In genomic region chr2:64987963-64988419, GRCh38 we compare ENCODE assay signal across 8 cellular contexts. TPM values are rescaled to one million over a fixed set of nuclear protein-coding genes. Genes with fewer than 3 reads are reported as not detected.
DNase-seq lines count a peak whose midpoint lies in the region; ATAC-seq and TF ChIP-seq lines count a peak whose summit lies in the region.

No MANE protein-coding gene starts in this region.

- H3K36me3 ChIP-seq in HEK293 (ENCODE audit: control insufficient read depth in 2 of 2, insufficient read depth in 1 of 2, low read length in 2 of 2) (no peaks in the 10 kb centered on the region), iPS DF 6.9 (ENCODE audit: control insufficient read depth, insufficient read depth, low read length) (no peaks in the 10 kb centered on the region)

- intact Hi-C loops in sciatic nerve (cut with DNase I), result no loop called here

- no peak for ATAC-seq in activated naive CD4-positive, alpha-beta T cell treated with anti-CD3 and anti-CD28 coated beads, Interleukin-2, amount 50 U/mL, for 72 hours
- no peak for ATAC-seq in stimulated activated naive B cell treated with anti-CD40 and anti-IgM and Interleukin-4, amounts not matched to agents 10 μg/mL and 1 μg/mL and 100 μg/mL, for 72 hours (replicated peaks)
- ATAC-seq in sciatic nerve, result no peak

- peak overlapping the region; percentile 79 for H3K4me3 ChIP-seq in AG10803 (ENCODE audit: low read length)
- H3K4me3 ChIP-seq in HEK293 (ENCODE audit: low read depth, low read length), result peak overlapping the region; percentile 67
- peak overlapping the region; percentile 62; the same call in 1 of the 2 replicates for H3K4me3 ChIP-seq in iPS DF 6.9 (ENCODE audit: low read length)

- H3K4me1 ChIP-seq in HEK293 (ENCODE audit: control insufficient read depth, insufficient read depth, low read length), result peaks cover 3% of the 10 kb centered on the region; the same call in 1 of the 2 replicates
- no peaks in the 10 kb centered on the region for H3K4me1 ChIP-seq in iPS DF 6.9 (ENCODE audit: control insufficient read depth, insufficient read depth, low read length)

- H3K4me1 Mint-ChIP-seq in stimulated activated naive B cell treated with anti-CD40 and anti-IgM and Interleukin-4, amounts not matched to agents 10 μg/mL and 1 μg/mL and 100 μg/mL, for 72 hours, result peaks cover 41 to 65% of the 10 kb centered on the region in 2 donors

- no peak for TF ChIP-seq POLR2A in erythroblast (IDR thresholded peaks at IDR 0.05; ENCODE audit: low read length)

- POLR2A ChIA-PET in HEK293 (lab: Yijun Ruan, JAX), result interaction anchor here (0.6 to 1.7 kb wide), 9 partner anchors 8 to 334 kb away, joined by 3 to 13 read pairs (median 6); partner anchors contain the start of genes CEP68, RAB1A and SERTAD2

- peak overlapping the region; percentile 3 to 93 for H3K27ac Mint-ChIP-seq in activated naive CD4-positive, alpha-beta T cell treated with anti-CD3 and anti-CD28 coated beads, Interleukin-2, amount 50 U/mL, for 72 hours
- peak overlapping the region; percentile 93 for H3K27ac Mint-ChIP-seq in stimulated activated naive B cell treated with anti-CD40 and anti-IgM and Interleukin-4, amounts not matched to agents 10 μg/mL and 1 μg/mL and 100 μg/mL, for 72 hours

- no peaks in the 10 kb centered on the region for H3K27me3 Mint-ChIP-seq in stimulated activated naive B cell treated with anti-CD40 and anti-IgM and Interleukin-4, amounts not matched to agents 10 μg/mL and 1 μg/mL and 100 μg/mL, for 72 hours

- no CpG with 5 or more reads among the region's 12 CpGs for WGBS in iPS DF 6.9 (ENCODE audit: insufficient coverage, insufficient read length)

- H3K9me3 ChIP-seq in HEK293 (ENCODE audit: control insufficient read depth, insufficient read depth, low read depth, low read length) (no peaks in the 10 kb centered on the region), iPS DF 6.9 (ENCODE audit: control insufficient read depth, insufficient read depth, low read length) (no peaks in the 10 kb centered on the region)

- no peaks in the 10 kb centered on the region for H3K9me3 Mint-ChIP-seq in activated naive CD4-positive, alpha-beta T cell treated with anti-CD3 and anti-CD28 coated beads, Interleukin-2, amount 50 U/mL, for 72 hours
- H3K9me3 Mint-ChIP-seq in stimulated activated naive B cell treated with anti-CD40 and anti-IgM and Interleukin-4, amounts not matched to agents 10 μg/mL and 1 μg/mL and 100 μg/mL, for 72 hours, result no peaks in the 10 kb centered on the region

- peaks cover 9 to 23% of the 10 kb centered on the region in 2 donors for H3K36me3 Mint-ChIP-seq in activated naive CD4-positive, alpha-beta T cell treated with anti-CD3 and anti-CD28 coated beads, Interleukin-2, amount 50 U/mL, for 72 hours
- H3K36me3 Mint-ChIP-seq in stimulated activated naive B cell treated with anti-CD40 and anti-IgM and Interleukin-4, amounts not matched to agents 10 μg/mL and 1 μg/mL and 100 μg/mL, for 72 hours, result peaks cover 35 to 43% of the 10 kb centered on the region in 2 donors

- H3K27me3 ChIP-seq in iPS DF 6.9 (ENCODE audit: control insufficient read depth, insufficient read depth, low read length), result peaks cover 29% of the 10 kb centered on the region

- DNase-seq in AG10803 (ENCODE audit: low read depth), result no peak
- no peak for DNase-seq in activated naive CD4-positive, alpha-beta T cell treated with anti-CD3 and anti-CD28 coated beads, Interleukin-2, amount 50 U/mL, for 72 hours (ENCODE audit: low spot score in 2 of 2)
- DNase-seq in iPS DF 6.9 (ENCODE audit: low read depth, low spot score), result no peak
- no peak for DNase-seq in stimulated activated naive B cell treated with anti-CD40 and anti-IgM and Interleukin-4, amounts not matched to agents 10 μg/mL and 1 μg/mL and 100 μg/mL, for 72 hours
- no peak for DNase-seq in hepatic stellate cell (ENCODE audit: low spot score)
- no peak for DNase-seq in erythroblast (lab: John Stamatoyannopoulos, UW)
- DNase-seq in sciatic nerve (ENCODE audit: low spot score), result no peak

- CTCF ChIA-PET in HEK293 (lab: Yijun Ruan, JAX), result interaction anchor here (0.7 to 1.3 kb wide), 2 partner anchors 9 to 44 kb away, joined by 4 to 5 read pairs; no protein-coding TSS in a partner anchor

- TF ChIP-seq CTCF in AG10803 (conservative IDR thresholded peaks at IDR 0.05; ENCODE audit: low read length) (no peak), HEK293 (tag by site-specific recombination; IDR thresholded peaks at IDR 0.05) (no peak)

- H3K4me3 Mint-ChIP-seq in stimulated activated naive B cell treated with anti-CD40 and anti-IgM and Interleukin-4, amounts not matched to agents 10 μg/mL and 1 μg/mL and 100 μg/mL, for 72 hours, result peak overlapping the region; percentile 86 to 95

- H3K27ac ChIP-seq in HEK293 (ENCODE audit: extremely low read depth, low read depth, low read length), result peak overlapping the region; percentile 90
- no peak overlapping the region for H3K27ac ChIP-seq in iPS DF 6.9 (ENCODE audit: low read length)

TF ChIP-seq in HEK293, 187 proteins besides CTCF, POLR2A, EP300 and RAD21 (continues in another document):
- TF ChIP-seq ZNF645 (tag by site-specific recombination; IDR thresholded peaks at IDR 0.05), result no peak
- TF ChIP-seq, protein P1, sequence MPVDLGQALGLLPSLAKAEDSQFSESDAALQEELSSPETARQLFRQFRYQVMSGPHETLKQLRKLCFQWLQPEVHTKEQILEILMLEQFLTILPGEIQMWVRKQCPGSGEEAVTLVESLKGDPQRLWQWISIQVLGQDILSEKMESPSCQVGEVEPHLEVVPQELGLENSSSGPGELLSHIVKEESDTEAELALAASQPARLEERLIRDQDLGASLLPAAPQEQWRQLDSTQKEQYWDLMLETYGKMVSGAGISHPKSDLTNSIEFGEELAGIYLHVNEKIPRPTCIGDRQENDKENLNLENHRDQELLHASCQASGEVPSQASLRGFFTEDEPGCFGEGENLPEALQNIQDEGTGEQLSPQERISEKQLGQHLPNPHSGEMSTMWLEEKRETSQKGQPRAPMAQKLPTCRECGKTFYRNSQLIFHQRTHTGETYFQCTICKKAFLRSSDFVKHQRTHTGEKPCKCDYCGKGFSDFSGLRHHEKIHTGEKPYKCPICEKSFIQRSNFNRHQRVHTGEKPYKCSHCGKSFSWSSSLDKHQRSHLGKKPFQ (tag by site-specific recombination; IDR thresholded peaks at IDR 0.05), result no peak
- TF ChIP-seq ZNF155 (tag by site-specific recombination; IDR thresholded peaks at IDR 0.05), result no peak
- TF ChIP-seq ZNF704 (tag by site-specific recombination; IDR thresholded peaks at IDR 0.05), result no peak
- no peak for TF ChIP-seq OVOL3 (tag by site-specific recombination; IDR thresholded peaks at IDR 0.05)
- no peak for TF ChIP-seq ZNF654 (tag by site-specific recombination; IDR thresholded peaks at IDR 0.05; ENCODE audit: low read depth)
- no peak for TF ChIP-seq ZNF830 (tag by site-specific recombination; IDR thresholded peaks at IDR 0.05; ENCODE audit: low read depth)
- no peak for TF ChIP-seq ZBTB20 (tag by site-specific recombination; IDR thresholded peaks at IDR 0.05)
- no peak for TF ChIP-seq ZNF10 (tag by site-specific recombination; IDR thresholded peaks at IDR 0.05)
- no peak for TF ChIP-seq ZNF558 (tag by site-specific recombination; IDR thresholded peaks at IDR 0.05)
- 0 out of 2 replicates have a peak, but pooled peaks have one; percentile 33 for TF ChIP-seq ZNF366 (tag by site-specific recombination; conservative IDR thresholded peaks at IDR 0.05)
- TF ChIP-seq ZNF664 (tag by site-specific recombination; IDR thresholded peaks at IDR 0.05), result 0 out of 2 replicates have a peak, but pooled peaks have one; percentile 20
- no peak for TF ChIP-seq ZNF747 (tag by site-specific recombination; IDR thresholded peaks at IDR 0.05)
- TF ChIP-seq KLF10 (tag by site-specific recombination; IDR thresholded peaks at IDR 0.05), result no peak

RNA-seq across cellular contexts. Expression of gene SLC1A4, which starts 1.2 kb away (rescaled TPM):
- 10 to 100 TPM in 1 of 2 donors, 1 to 10 TPM in 1; 4.1 to 16.9 TPM for total RNA-seq in activated naive CD4-positive, alpha-beta T cell treated with anti-CD3 and anti-CD28 coated beads, Interleukin-2, amount 50 U/mL, for 72 hours
- 14.3 TPM for total RNA-seq in sciatic nerve
